24 cellular contexts compared by ENCODE assay signal in genomic region chr16:84497836-84498610, GRCh38. TPM values are rescaled to one million over a fixed set of nuclear protein-coding genes. Genes with fewer than 3 reads are reported as not detected.
A peak's percentile ranks its signal among the peaks of the same experiment; 100 is the strongest.
DNase-seq lines count a peak whose midpoint lies in the region; ATAC-seq, FAIRE-seq and TF ChIP-seq lines count a peak whose summit lies in the region.
"Had no signal": no experiment of that assay in that cellular context is flagged by ENCODE, and none has a peak within 500 bp of the region (broad histone marks: within the 10 kb centered on the region; RNA-seq: fewer than 3 reads in every experiment).

No MANE protein-coding gene starts in this region.

- no TSS peak for BruUV-seq in HepG2 (replicated peaks; lab: Mats Ljungman, UMichigan)

- no peaks in the 10 kb centered on the region for H3K9me2 ChIP-seq in hepatocyte (replicated peaks; ENCODE audit: insufficient read depth)

- H3K4me1 ChIP-seq in HepG2 (ENCODE audit: insufficient read depth, low read length) (peaks cover 5% of the 10 kb centered on the region; the same call in 1 of the 2 replicates), upper lobe of right lung (no peaks in the 10 kb centered on the region), hepatocyte (ENCODE audit: insufficient read depth) (peaks cover 5% of the 10 kb centered on the region), stomach (peaks cover 0 to 6% (median 0%) of the 10 kb centered on the region in 4 donors)
- H3K4me1 ChIP-seq: HAP-1 had no signal

- POLR2A ChIA-PET in HepG2 (lab: Yijun Ruan, JAX), result no interaction called here

- H3K79me2 ChIP-seq in HepG2 (ENCODE audit: insufficient read depth, low read length) (no peaks in the 10 kb centered on the region), hepatocyte (peaks cover 4% of the 10 kb centered on the region)

- TF ChIP-seq RAD21 in HepG2 (CRISPR knock-in tag; IDR thresholded peaks at IDR 0.05), result no peak

- H3K4me2 ChIP-seq in HepG2 (ENCODE audit: low read depth, low read length) (no peak overlapping the region), hepatocyte (no peak overlapping the region)
- H3K4me2 ChIP-seq: BLaER1 treated with 17β-estradiol and CSF1 and Interleukin-3, amounts not matched to agents 10 nM and 100 nM had no signal

- peaks cover 6 to 21% of the 10 kb centered on the region in 2 experiments; a peak in 3 of 5 replicates for H3K36me3 ChIP-seq in HepG2 (replicated peaks in 1 of 2; ENCODE audit: control insufficient read depth in 1 of 2, insufficient read depth in 2 of 2, low read length in 2 of 2)
- peaks cover 46% of the 10 kb centered on the region for H3K36me3 ChIP-seq in upper lobe of right lung
- H3K36me3 ChIP-seq in hepatocyte (replicated peaks; ENCODE audit: insufficient read depth, low read depth), result peaks cover 8% of the 10 kb centered on the region
- H3K36me3 ChIP-seq in stomach, result peaks cover 23 to 80% (median 64%) of the 10 kb centered on the region in 4 donors

- no peak for TF ChIP-seq POLR2A in HepG2 (IDR thresholded peaks at IDR 0.05; ENCODE audit: insufficient read depth in 1 of 2, low read depth in 2 of 2, low read length in 2 of 2)
- no peak for TF ChIP-seq POLR2A in stomach (IDR thresholded peaks at IDR 0.05)

- H3K9me3 Mint-ChIP-seq in activated CD8-positive, alpha-beta memory T cell treated with anti-CD3 and anti-CD28 coated beads, Interleukin-2, amount 10 ng/mL, durations not matched to agents 7 days and 5 days (ENCODE audit: low read depth), result peaks cover 8% of the 10 kb centered on the region

- H3K27me3 ChIP-seq in HepG2 (ENCODE audit: control insufficient read depth in 1 of 2, insufficient read depth in 2 of 2, low read length in 2 of 2) (no peaks in the 10 kb centered on the region), upper lobe of right lung (no peaks in the 10 kb centered on the region), hepatocyte (no peaks in the 10 kb centered on the region), stomach (no peaks in the 10 kb centered on the region)
- H3K27me3 ChIP-seq: BLaER1 treated with 17β-estradiol and CSF1 and Interleukin-3, amounts not matched to agents 10 nM and 100 nM; Peyer's patch; SJSA1 had no signal

- no peak for ATAC-seq in activated CD8-positive, alpha-beta memory T cell treated with anti-CD3 and anti-CD28 coated beads, Interleukin-2, amount 10 ng/mL, durations not matched to agents 7 days and 5 days
- ATAC-seq in HepG2 (no peak), upper lobe of right lung (no peak)

- intact Hi-C loops in HepG2 (cut with micrococcal nuclease; ENCODE audit: unreplicated experiment), result no loop called here
- intact Hi-C loops in upper lobe of right lung (cut with DNase I), result no loop called here
- intact Hi-C loops in stomach (cut with DNase I; ENCODE audit: low total_unique reads), result no loop called here

- 0 out of 2 replicates have a peak, but pooled peaks cover 7% of the 10 kb centered on the region for H3K9me3 ChIP-seq in HepG2 (ENCODE audit: low read length)
- H3K9me3 ChIP-seq in upper lobe of right lung, result no peaks in the 10 kb centered on the region
- peaks cover 14% of the 10 kb centered on the region for H3K9me3 ChIP-seq in hepatocyte (ENCODE audit: low read depth)
- no peaks in the 10 kb centered on the region for H3K9me3 ChIP-seq in stomach
- H3K9me3 ChIP-seq: HAP-1, Peyer's patch, SJSA1 had no signal

- no peak overlapping the region for H3K9ac ChIP-seq in HepG2 (ENCODE audit: insufficient read depth, low read depth, low read length)
- H3K9ac ChIP-seq: BLaER1 treated with 17β-estradiol and CSF1 and Interleukin-3, amounts not matched to agents 10 nM and 100 nM had no signal

- H4K20me1 ChIP-seq in HepG2 (ENCODE audit: insufficient read depth, low read length) (no peaks in the 10 kb centered on the region), hepatocyte (ENCODE audit: insufficient read depth, poor library complexity, severe bottlenecking) (no peaks in the 10 kb centered on the region)

- 97% methylated on average over 7 of the region's 7 CpGs for WGBS in HepG2 (ENCODE audit: low lambda C conversion rate)
- 94% methylated on average over 7 of the region's 7 CpGs for WGBS in hepatocyte (ENCODE audit: low lambda C conversion rate, missing lambda C conversion rate)
- 87 to 92% (median 91%) methylated on average over 7 of the region's 7 CpGs for WGBS in stomach, 5 donors

- TF ChIP-seq EP300 in HepG2 (IDR thresholded peaks at IDR 0.05; ENCODE audit: low read depth in 2 of 2, low read length in 2 of 2) (no peak), HepG2 (CRISPR knock-in tag; IDR thresholded peaks at IDR 0.05; ENCODE audit: borderline replicate concordance) (no peak), stomach (IDR thresholded peaks at IDR 0.05) (no peak)

- H3K27ac Mint-ChIP-seq in activated CD8-positive, alpha-beta memory T cell treated with anti-CD3 and anti-CD28 coated beads, Interleukin-2, amount 10 ng/mL, durations not matched to agents 7 days and 5 days, result no peak overlapping the region

- CTCF ChIA-PET in activated CD8-positive, alpha-beta memory T cell treated with anti-CD3 and anti-CD28 coated beads, Interleukin-2, amount 10 ng/mL, durations not matched to agents 7 days and 5 days (lab: Charles Lee), result interaction anchor here (1.4 kb wide), 1 partner anchor 8 kb away, joined by 10 read pairs; no protein-coding TSS in a partner anchor
- CTCF ChIA-PET in HepG2 (lab: Yijun Ruan, JAX; ENCODE audit: low intra/inter-chr PET ratio, low total read pairs), result no interaction called here

- TF ChIP-seq CTCF in HepG2 (CRISPR knock-in tag; IDR thresholded peaks at IDR 0.05), result no peak
- TF ChIP-seq CTCF in upper lobe of right lung (IDR thresholded peaks at IDR 0.05), result no peak
- no peak for TF ChIP-seq CTCF in hepatocyte (IDR thresholded peaks at IDR 0.05; ENCODE audit: poor library complexity)
- TF ChIP-seq CTCF in stomach (IDR thresholded peaks at IDR 0.05), result no peak

- peak; percentile 11 for DNase-seq in activated CD8-positive, alpha-beta memory T cell treated with anti-CD3 and anti-CD28 coated beads for 24 hours
- no peak for DNase-seq in activated CD8-positive, alpha-beta memory T cell treated with anti-CD3 and anti-CD28 coated beads, Interleukin-2, amount 10 ng/mL, durations not matched to agents 7 days and 5 days
- DNase-seq in HepG2 (ENCODE audit: low spot score) (no peak), upper lobe of right lung (peak; percentile 28), NCI-H774 (lab: John Stamatoyannopoulos, UW) (no peak), hepatocyte (ENCODE audit: low spot score) (no peak), stomach (no peak)
- DNase-seq: CD4-positive, alpha-beta memory T cell; DND-41; KG1; NCI-H1105; NCI-H146; NCI-H2029; NCI-H226; NCI-H510A treated with DMSO at 0.1 percent for 48 hours; NCI-H748 treated with DMSO at 0.1 percent for 48 hours; NK-92 treated with Interleukin-12 subunit alpha and Interleukin-12 subunit beta, amount 100 ng/mL, for 24 hours had no signal

- H2AFZ ChIP-seq in HepG2 (ENCODE audit: low read length) (no peak overlapping the region), hepatocyte (no peak overlapping the region)

- no peak for FAIRE-seq in HepG2 (lab: Jason Lieb, UNC)
- FAIRE-seq: GM12891 had no signal

- H3K4me3 ChIP-seq in HepG2 (replicated peaks in 1 of 3; ENCODE audit: insufficient read depth in 1 of 3, low read depth in 2 of 3, low read length in 3 of 3) (no peak overlapping the region), upper lobe of right lung (no peak overlapping the region), hepatocyte (no peak overlapping the region), stomach (no peak overlapping the region)
- H3K4me3 ChIP-seq: BLaER1 treated with 17β-estradiol and CSF1 and Interleukin-3, amounts not matched to agents 10 nM and 100 nM; HAP-1; Peyer's patch; SJSA1 had no signal

- peaks cover 6% of the 10 kb centered on the region for H3K4me1 Mint-ChIP-seq in activated CD8-positive, alpha-beta memory T cell treated with anti-CD3 and anti-CD28 coated beads, Interleukin-2, amount 10 ng/mL, durations not matched to agents 7 days and 5 days

- no peaks in the 10 kb centered on the region for H3K27me3 Mint-ChIP-seq in activated CD8-positive, alpha-beta memory T cell treated with anti-CD3 and anti-CD28 coated beads, Interleukin-2, amount 10 ng/mL, durations not matched to agents 7 days and 5 days
- H3K27me3 Mint-ChIP-seq: CD4-positive, alpha-beta memory T cell had no signal

- peaks cover 66% of the 10 kb centered on the region for H3K36me3 Mint-ChIP-seq in activated CD8-positive, alpha-beta memory T cell treated with anti-CD3 and anti-CD28 coated beads, Interleukin-2, amount 10 ng/mL, durations not matched to agents 7 days and 5 days

- in situ Hi-C loops in HepG2 (cut with HindIII; ENCODE audit: extremely low pct_ligation_motif_present, low pct_unique_long_range_greater_than_20kb), result no loop called here

- H3K27ac ChIP-seq in cingulate gyrus (ENCODE audit: low read depth, low read length) (peak overlapping the region; percentile 43), HepG2 (ENCODE audit: extremely low read length, insufficient read depth, low read length) (no peak overlapping the region), upper lobe of right lung (no peak overlapping the region), hepatocyte (no peak overlapping the region), stomach (no peak overlapping the region)
- H3K27ac ChIP-seq: 22Rv1; BLaER1 treated with 17β-estradiol and CSF1 and Interleukin-3, amounts not matched to agents 10 nM and 100 nM; Peyer's patch; SJSA1 had no signal

- H3K4me3 Mint-ChIP-seq in activated CD8-positive, alpha-beta memory T cell treated with anti-CD3 and anti-CD28 coated beads, Interleukin-2, amount 10 ng/mL, durations not matched to agents 7 days and 5 days, result no peak overlapping the region
- H3K4me3 Mint-ChIP-seq: CD4-positive, alpha-beta memory T cell had no signal

RNA-seq across cellular contexts. Expression of gene MEAK7, which starts 6.4 kb away (rescaled TPM):
- total RNA-seq in activated CD8-positive, alpha-beta memory T cell treated with anti-CD3 and anti-CD28 coated beads, Interleukin-2, amount 10 ng/mL, durations not matched to agents 7 days and 5 days, result 10 to 100 TPM; 37.9 to 73.9 TPM
- total RNA-seq in HepG2 (2016; rRNA removed; fragmentation: Illumina TruSeq; extraction: Trizol), result 14.7 and 17.4 TPM in 2 replicates
- 1.0 and 1.5 TPM in 2 replicates for total RNA-seq in HepG2 (2016; cell fraction: cytosol; rRNA removed; fragmentation: Illumina TruSeq; extraction: Trizol; ENCODE audit: low read depth)
- total RNA-seq in HepG2 (2016; cell fraction: insoluble cytoplasmic fraction; rRNA removed; fragmentation: Illumina TruSeq; extraction: Trizol), result 14.3 and 19.5 TPM in 2 replicates
- total RNA-seq in HepG2 (2016; cell fraction: membrane; rRNA removed; fragmentation: Illumina TruSeq; extraction: Trizol), result 3.8 and 4.1 TPM in 2 replicates
- total RNA-seq in HepG2 (2016; cell fraction: nucleus; rRNA removed; fragmentation: Illumina TruSeq; extraction: Trizol), result 13.9 and 16.3 TPM in 2 replicates
- 11.8 and 12.0 TPM in 2 replicates for polyA plus RNA-seq in HepG2 (2011; rRNA removed)
- polyA plus RNA-seq in HepG2 (2011; cell fraction: cytosol; rRNA removed), result 10.9 and 11.8 TPM in 2 replicates
- 13.6 and 14.0 TPM in 2 replicates for polyA plus RNA-seq in HepG2 (2011; cell fraction: nucleus; rRNA removed)
- polyA plus RNA-seq in HepG2 (2012), result 6.9 and 8.1 TPM in 2 replicates
- 0.46 and 0.59 TPM in 2 replicates for polyA plus RNA-seq in HepG2 (2016; cell fraction: cytosol; fragmentation: Illumina TruSeq; extraction: Trizol; ENCODE audit: low read depth)
- 10.6 and 11.4 TPM in 2 replicates for polyA plus RNA-seq in HepG2 (2016; cell fraction: insoluble cytoplasmic fraction; fragmentation: Illumina TruSeq; extraction: Trizol; ENCODE audit: low read depth)
- polyA plus RNA-seq in HepG2 (2016; cell fraction: membrane; fragmentation: Illumina TruSeq; extraction: Trizol; ENCODE audit: low read depth), result 1.5 and 1.9 TPM in 2 replicates
- 9.0 and 10.6 TPM in 2 replicates for polyA plus RNA-seq in HepG2 (2016; cell fraction: nucleus; fragmentation: Illumina TruSeq; extraction: Trizol; ENCODE audit: insufficient read depth, low read depth)
- 20.4 and 30.6 TPM in 2 replicates for polyA minus RNA-seq in HepG2 (2011; rRNA and poly(A)+ RNA removed; ENCODE audit: low replicate concordance)
- polyA minus RNA-seq in HepG2 (2011; cell fraction: cytosol; rRNA and poly(A)+ RNA removed), result 7.9 and 10.9 TPM in 2 replicates
- polyA minus RNA-seq in HepG2 (2011; cell fraction: nucleus; rRNA and poly(A)+ RNA removed), result 17.6 and 19.1 TPM in 2 replicates
- 10.8 TPM for total RNA-seq in upper lobe of right lung
- total RNA-seq in hepatocyte, result 13.5 and 29.7 TPM in 2 replicates
- polyA plus RNA-seq in hepatocyte, result 21.6 and 22.6 TPM in 2 replicates
- 10 to 100 TPM in 2 of 5 donors, 1 to 10 TPM in 3; 5.8 to 21.1 (median 9.4) TPM for total RNA-seq in stomach
- 1 to 10 TPM; 3.9 to 7.0 (median 6.8) TPM for polyA plus RNA-seq in stomach

Comparison
In these comparisons a context has a peak if more than half of its experiments do, and no peak if none do; other contexts are left out.
1. DNase-seq: peak in activated CD8-positive, alpha-beta memory T cell treated with anti-CD3 and anti-CD28 coated beads for 24 hours (single experiment) and upper lobe of right lung (single experiment); none in activated CD8-positive, alpha-beta memory T cell treated with anti-CD3 and anti-CD28 coated beads, Interleukin-2, amount 10 ng/mL, durations not matched to agents 7 days and 5 days (single experiment), HepG2 (single experiment), NCI-H774 (single experiment), hepatocyte (single experiment) and stomach (single experiment).